1 cellular context compared by ENCODE assay signal in genomic region chr4:181488926-181489325, GRCh38.
TF ChIP-seq lines count a peak whose summit lies in the region.

No MANE protein-coding gene starts in this region.

TF ChIP-seq in GM23338, 12 proteins besides CTCF, POLR2A, EP300 and RAD21 (continued from another document):
- no peak for TF ChIP-seq REST (IDR thresholded peaks at IDR 0.05; ENCODE audit: unreplicated experiment)
- no peak for TF ChIP-seq EZH2 (IDR thresholded peaks at IDR 0.05; ENCODE audit: low read depth, unreplicated experiment)
- TF ChIP-seq ZNF114 (CRISPR knock-in tag; IDR thresholded peaks at IDR 0.05) = no peak
